1 cellular context compared by ENCODE assay signal in genomic region chr12:100268835-100269564, GRCh38.
TF ChIP-seq lines count a peak whose summit lies in the region.

No MANE protein-coding gene starts in this region.

TF ChIP-seq in K562, 482 proteins besides CTCF, POLR2A, EP300 and RAD21 (continued from another document and continues in another):
- TF ChIP-seq MBD1 (CRISPR knock-in tag; IDR thresholded peaks at IDR 0.05) (no peak), NEUROD1 (IDR thresholded peaks at IDR 0.05; ENCODE audit: borderline replicate concordance, low read depth, low read length, partially characterized antibody) (no peak), MED1 (CRISPR knock-in tag; IDR thresholded peaks at IDR 0.05; ENCODE audit: borderline replicate concordance) (no peak), ID3 (CRISPR knock-in tag; IDR thresholded peaks at IDR 0.05) (no peak), ID3 (tag; IDR thresholded peaks at IDR 0.05) (no peak), MAFG (tag; conservative IDR thresholded peaks at IDR 0.05) (peak; percentile 59), ZBTB43 (CRISPR knock-in tag; IDR thresholded peaks at IDR 0.05) (peak; percentile 51; the same call in 1 of the 2 replicates), THAP12 (CRISPR knock-in tag; IDR thresholded peaks at IDR 0.05) (no peak), SRSF3 (IDR thresholded peaks at IDR 0.05; ENCODE audit: insufficient read depth, low read length) (no peak), JUNB (CRISPR knock-in tag; conservative IDR thresholded peaks at IDR 0.05) (no peak), ZNF644 (tag; IDR thresholded peaks at IDR 0.05; ENCODE audit: low read depth) (no peak), ZNF316 (IDR thresholded peaks at IDR 0.05) (peak; percentile 89), ZNF444 (CRISPR knock-in tag; IDR thresholded peaks at IDR 0.05) (no peak), WHSC1 (IDR thresholded peaks at IDR 0.05; ENCODE audit: low read length) (no peak), SMAD4 (CRISPR knock-in tag; conservative IDR thresholded peaks at IDR 0.05) (no peak), SPI1 (IDR thresholded peaks at IDR 0.05; ENCODE audit: borderline replicate concordance, low read depth, low read length) (no peak), U2AF2 (optimal IDR thresholded peaks at IDR 0.05; ENCODE audit: low read depth, low read length) (no peak), HDGF (IDR thresholded peaks at IDR 0.05) (peak; percentile 43; the same call in 1 of the 2 replicates), NFE2 (IDR thresholded peaks at IDR 0.05; ENCODE audit: low read depth) (peak; percentile 65), PTRF (tag; IDR thresholded peaks at IDR 0.05) (no peak), PREB (CRISPR knock-in tag; IDR thresholded peaks at IDR 0.05) (no peak), MAFF (IDR thresholded peaks at IDR 0.05; ENCODE audit: low read length) (peak; percentile 37; the same call in 1 of the 2 replicates), POLR2H (tag; IDR thresholded peaks at IDR 0.05; ENCODE audit: low read depth) (peak; percentile 14; the same call in 1 of the 2 replicates), SLC30A9 (CRISPR knock-in tag; IDR thresholded peaks at IDR 0.05) (no peak), KLF16 (IDR thresholded peaks at IDR 0.05) (no peak), SREBF2 (CRISPR knock-in tag; IDR thresholded peaks at IDR 0.05) (no peak), ZNF76 (CRISPR knock-in tag; IDR thresholded peaks at IDR 0.05; ENCODE audit: borderline replicate concordance) (no peak), PKNOX1 (IDR thresholded peaks at IDR 0.05) (no peak), RCOR1 (IDR thresholded peaks at IDR 0.05; ENCODE audit: borderline replicate concordance in 1 of 2, low read depth in 2 of 2, low read length in 2 of 2) (no peak), MLLT1 (IDR thresholded peaks at IDR 0.05) (0 out of 4 replicates have a peak, but pooled peaks of 1 of the 2 experiments have one; percentile 22), HBP1 (CRISPR knock-in tag; IDR thresholded peaks at IDR 0.05) (0 out of 2 replicates have a peak, but pooled peaks have one; percentile 8), SAFB2 (IDR thresholded peaks at IDR 0.05; ENCODE audit: borderline replicate concordance, low read depth, low read length, severe bottlenecking) (no peak), MBD2 (IDR thresholded peaks at IDR 0.05; ENCODE audit: borderline replicate concordance, low read depth) (no peak), HMBOX1 (IDR thresholded peaks at IDR 0.05) (peak; percentile 48), POLR2AphosphoS2 (IDR thresholded peaks at IDR 0.05; ENCODE audit: low read length) (no peak), RBM34 (IDR thresholded peaks at IDR 0.05; ENCODE audit: borderline replicate concordance, insufficient read depth, low read length) (no peak), TBL1XR1 (IDR thresholded peaks at IDR 0.05; ENCODE audit: low read length in 2 of 2) (no peak), MAX (CRISPR knock-in tag; IDR thresholded peaks at IDR 0.05) (no peak), ZNF212 (CRISPR knock-in tag; IDR thresholded peaks at IDR 0.05) (no peak), RERE (CRISPR knock-in tag; IDR thresholded peaks at IDR 0.05; ENCODE audit: borderline replicate concordance) (no peak), KAT2B (IDR thresholded peaks at IDR 0.05; ENCODE audit: low read depth, low read length) (no peak), SNAPC5 (CRISPR knock-in tag; IDR thresholded peaks at IDR 0.05) (no peak), C11orf30 (IDR thresholded peaks at IDR 0.05; ENCODE audit: low read depth) (peak; percentile 74), ZNF707 (CRISPR knock-in tag; conservative IDR thresholded peaks at IDR 0.05) (no peak), ZNF121 (CRISPR knock-in tag; conservative IDR thresholded peaks at IDR 0.05) (no peak), ZNF232 (CRISPR knock-in tag; IDR thresholded peaks at IDR 0.05) (no peak)
